1 cellular context compared by ENCODE assay signal in genomic region chr22:26800858-26801257, GRCh38.
TF ChIP-seq lines count a peak whose summit lies in the region.

No MANE protein-coding gene starts in this region.

TF ChIP-seq in H1, 55 proteins besides CTCF, POLR2A, EP300 and RAD21:
- TF ChIP-seq TAF1 (IDR thresholded peaks at IDR 0.05; ENCODE audit: low read depth, low read length) (peak; percentile 51; the same call in 1 of the 2 replicates), TEAD4 (IDR thresholded peaks at IDR 0.05; ENCODE audit: low read depth, low read length) (peak; percentile 72; the same call in 1 of the 2 replicates), CEBPB (IDR thresholded peaks at IDR 0.05; ENCODE audit: low read depth, low read length) (no peak), TBP (IDR thresholded peaks at IDR 0.05; ENCODE audit: low read depth, low read length) (0 out of 2 replicates have a peak, but pooled peaks have one; percentile 11), HDAC6 (IDR thresholded peaks at IDR 0.05; ENCODE audit: low read depth, low read length) (no peak), GTF2F1 (IDR thresholded peaks at IDR 0.05; ENCODE audit: borderline replicate concordance, low read depth, low read length) (no peak), NRF1 (IDR thresholded peaks at IDR 0.05; ENCODE audit: low read depth, low read length) (no peak), CBX5 (IDR thresholded peaks at IDR 0.05; ENCODE audit: low read depth, low read length) (no peak), POLR2AphosphoS5 (IDR thresholded peaks at IDR 0.05; ENCODE audit: low read depth, low read length) (no peak), CREB1 (IDR thresholded peaks at IDR 0.05) (no peak)
